In genomic region chr7:2190531-2190930, GRCh38 we compare ENCODE assay signal across 1 cellular context.
A peak's percentile ranks its signal among the peaks of the same experiment; 100 is the strongest.
TF ChIP-seq lines count a peak whose summit lies in the region.

No MANE protein-coding gene starts in this region.

TF ChIP-seq in K562, 482 proteins besides CTCF, POLR2A, EP300 and RAD21:
- TF ChIP-seq MEIS2 (IDR thresholded peaks at IDR 0.05; ENCODE audit: partially characterized antibody) (peak; percentile 57), TAF15 (IDR thresholded peaks at IDR 0.05; ENCODE audit: low read depth, low read length) (no peak), PCBP1 (IDR thresholded peaks at IDR 0.05; ENCODE audit: low read depth, low read length, poor library complexity, severe bottlenecking) (no peak), RFX1 (IDR thresholded peaks at IDR 0.05) (peak; percentile 52; the same call in 1 of the 2 replicates)
TF ChIP-seq in K562: peak in this region for 2.
